ENCODE assay signal across 8 cellular contexts in the genomic region with DNA sequence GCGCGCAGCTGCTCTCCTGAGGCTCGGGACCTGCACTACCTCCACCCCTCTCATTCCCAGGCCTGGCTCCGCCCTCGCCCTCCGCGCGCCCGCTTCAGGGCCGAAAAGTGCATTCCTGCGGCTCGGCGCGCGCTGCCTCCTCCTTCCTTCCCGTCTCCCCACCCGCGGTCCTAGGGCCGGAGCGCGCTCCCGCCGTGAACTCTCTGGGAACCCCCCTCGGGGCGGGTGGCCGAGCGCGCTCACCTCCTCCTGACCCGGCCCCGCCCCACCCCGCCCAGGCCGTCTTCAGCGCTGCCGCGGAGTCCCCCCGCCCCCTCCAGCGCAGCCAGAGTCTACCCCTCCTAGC. TPM values are rescaled to one million over a fixed set of nuclear protein-coding genes. Genes with fewer than 3 reads are reported as not detected.
A peak's percentile ranks its signal among the peaks of the same experiment; 100 is the strongest.
DNase-seq lines count a peak whose midpoint lies in the region; ATAC-seq and TF ChIP-seq lines count a peak whose summit lies in the region.

No MANE protein-coding gene starts in this region.

- TF ChIP-seq EP300 in neural cell (conservative IDR thresholded peaks at IDR 0.05; ENCODE audit: poor library complexity, severe bottlenecking), result no peak

- H3K27me3 ChIP-seq in KMS-11 (ENCODE audit: insufficient read depth, low read depth) (no peaks in the 10 kb centered on the region), neural cell (ENCODE audit: insufficient read depth, low read depth, low read length) (peaks cover 35% of the 10 kb centered on the region), stomach smooth muscle (ENCODE audit: control insufficient read depth in 1 of 2, insufficient read depth in 2 of 2, low read length in 2 of 2) (no peaks in the 10 kb centered on the region)

- H3K4me1 ChIP-seq in KMS-11 (ENCODE audit: low read depth, poor library complexity, severe bottlenecking) (peaks cover 58% of the 10 kb centered on the region), stomach smooth muscle (ENCODE audit: control insufficient read depth, insufficient read depth, low read length) (peaks cover 72% of the 10 kb centered on the region)

- H3K4me2 ChIP-seq in KMS-11 (peak overlapping the region; percentile 100), neural cell (ENCODE audit: low read length) (peak overlapping the region; percentile 94)

- H3K4me3 ChIP-seq in KMS-11 (IDR thresholded peaks at IDR 0.05; ENCODE audit: insufficient read depth, low read depth, low read length), result no peak overlapping the region
- H3K4me3 ChIP-seq in fibroblast of villous mesenchyme (ENCODE audit: low read depth, low read length), result peak overlapping the region; percentile 75
- peak overlapping the region; percentile 86 for H3K4me3 ChIP-seq in neural cell (ENCODE audit: low read length)
- H3K4me3 ChIP-seq in stomach smooth muscle (ENCODE audit: low read length in 2 of 2), result peak overlapping the region; percentile 52 to 88

- no peaks in the 10 kb centered on the region for H3K36me3 ChIP-seq in KMS-11 (ENCODE audit: insufficient read depth)
- H3K36me3 ChIP-seq in neural cell (ENCODE audit: insufficient read depth, low read length), result no peaks in the 10 kb centered on the region
- peaks cover 2 to 3% of the 10 kb centered on the region in 2 donors for H3K36me3 ChIP-seq in stomach smooth muscle (ENCODE audit: control insufficient read depth in 2 of 2, insufficient read depth in 2 of 2, low read length in 2 of 2)

- ATAC-seq in GM21717 (IDR thresholded peaks at IDR 0.05; ENCODE audit: unreplicated experiment), result peak; percentile 39

- H3K9me3 ChIP-seq in neural cell (ENCODE audit: low read length) (no peaks in the 10 kb centered on the region), stomach smooth muscle (ENCODE audit: control insufficient read depth in 2 of 2, low read length in 2 of 2) (no peaks in the 10 kb centered on the region)

- peaks cover 29% of the 10 kb centered on the region; the same call in 1 of the 2 replicates for H3K79me2 ChIP-seq in KMS-11 (ENCODE audit: insufficient read depth, low read depth)
- no peaks in the 10 kb centered on the region for H3K79me2 ChIP-seq in neural cell (replicated peaks; ENCODE audit: insufficient read depth, low read length)

- no peaks in the 10 kb centered on the region for H3K9me2 ChIP-seq in neural cell (ENCODE audit: insufficient read depth, low read length)

- peak; percentile 94 for DNase-seq in DMS 273 (lab: John Stamatoyannopoulos, UW; ENCODE audit: unreplicated experiment)
- peak; percentile 94 for DNase-seq in SIG-M5 treated with dmso at 0.1 percent for 504 hours (lab: John Stamatoyannopoulos, UW; ENCODE audit: unreplicated experiment)
- DNase-seq in activated naive CD4-positive, alpha-beta T cell (lab: John Stamatoyannopoulos, UW), result peak in 3 of 4 experiments; percentile 46 to 72 (median 47)
- DNase-seq in fibroblast of villous mesenchyme (ENCODE audit: low read depth), result peak; percentile 95

- H3K27ac ChIP-seq in KMS-11, result peak overlapping the region; percentile 71
- peak overlapping the region; percentile 34 for H3K27ac ChIP-seq in neural cell (ENCODE audit: low read length)
- peak overlapping the region; percentile 99 for H3K27ac ChIP-seq in stomach smooth muscle (ENCODE audit: low read length)

- H4K20me1 ChIP-seq in KMS-11 (ENCODE audit: insufficient read depth), result no peaks in the 10 kb centered on the region
- H4K20me1 ChIP-seq in neural cell (ENCODE audit: insufficient read depth), result no peaks in the 10 kb centered on the region

- H3F3A ChIP-seq in neural cell (ENCODE audit: insufficient read depth, low read length, poor library complexity, severe bottlenecking), result no peaks in the 10 kb centered on the region

- TF ChIP-seq CTCF in KMS-11 (conservative IDR thresholded peaks at IDR 0.05; ENCODE audit: low read depth, low read length) (no peak), fibroblast of villous mesenchyme (IDR thresholded peaks at IDR 0.05; ENCODE audit: insufficient read depth, low read depth, low read length) (no peak), neural cell (IDR thresholded peaks at IDR 0.05; ENCODE audit: poor library complexity, severe bottlenecking) (no peak)

- TF ChIP-seq RAD21 in neural cell (conservative IDR thresholded peaks at IDR 0.05), result peak; percentile 1

- H2AFZ ChIP-seq in KMS-11 (ENCODE audit: low read depth), result peak overlapping the region; percentile 91
- peak overlapping the region; percentile 73 for H2AFZ ChIP-seq in neural cell (ENCODE audit: low read depth, low read length)

- no peak overlapping the region; the same call in 1 of the 2 replicates for H3K9ac ChIP-seq in KMS-11
- H3K9ac ChIP-seq in neural cell (ENCODE audit: low read length), result peak overlapping the region; percentile 57
- peak overlapping the region; percentile 96 to 97 for H3K9ac ChIP-seq in stomach smooth muscle (ENCODE audit: low read length in 2 of 2)

TF ChIP-seq in neural cell, 6 proteins besides CTCF, POLR2A, EP300 and RAD21:
- TF ChIP-seq, protein P1, sequence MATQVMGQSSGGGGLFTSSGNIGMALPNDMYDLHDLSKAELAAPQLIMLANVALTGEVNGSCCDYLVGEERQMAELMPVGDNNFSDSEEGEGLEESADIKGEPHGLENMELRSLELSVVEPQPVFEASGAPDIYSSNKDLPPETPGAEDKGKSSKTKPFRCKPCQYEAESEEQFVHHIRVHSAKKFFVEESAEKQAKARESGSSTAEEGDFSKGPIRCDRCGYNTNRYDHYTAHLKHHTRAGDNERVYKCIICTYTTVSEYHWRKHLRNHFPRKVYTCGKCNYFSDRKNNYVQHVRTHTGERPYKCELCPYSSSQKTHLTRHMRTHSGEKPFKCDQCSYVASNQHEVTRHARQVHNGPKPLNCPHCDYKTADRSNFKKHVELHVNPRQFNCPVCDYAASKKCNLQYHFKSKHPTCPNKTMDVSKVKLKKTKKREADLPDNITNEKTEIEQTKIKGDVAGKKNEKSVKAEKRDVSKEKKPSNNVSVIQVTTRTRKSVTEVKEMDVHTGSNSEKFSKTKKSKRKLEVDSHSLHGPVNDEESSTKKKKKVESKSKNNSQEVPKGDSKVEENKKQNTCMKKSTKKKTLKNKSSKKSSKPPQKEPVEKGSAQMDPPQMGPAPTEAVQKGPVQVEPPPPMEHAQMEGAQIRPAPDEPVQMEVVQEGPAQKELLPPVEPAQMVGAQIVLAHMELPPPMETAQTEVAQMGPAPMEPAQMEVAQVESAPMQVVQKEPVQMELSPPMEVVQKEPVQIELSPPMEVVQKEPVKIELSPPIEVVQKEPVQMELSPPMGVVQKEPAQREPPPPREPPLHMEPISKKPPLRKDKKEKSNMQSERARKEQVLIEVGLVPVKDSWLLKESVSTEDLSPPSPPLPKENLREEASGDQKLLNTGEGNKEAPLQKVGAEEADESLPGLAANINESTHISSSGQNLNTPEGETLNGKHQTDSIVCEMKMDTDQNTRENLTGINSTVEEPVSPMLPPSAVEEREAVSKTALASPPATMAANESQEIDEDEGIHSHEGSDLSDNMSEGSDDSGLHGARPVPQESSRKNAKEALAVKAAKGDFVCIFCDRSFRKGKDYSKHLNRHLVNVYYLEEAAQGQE (IDR thresholded peaks at IDR 0.05; ENCODE audit: borderline replicate concordance), result no peak
- TF ChIP-seq POLR2AphosphoS5 (IDR thresholded peaks at IDR 0.05), result peak; percentile 3

RNA-seq across cellular contexts. Expression of a gene that starts 11.2 kb away (rescaled TPM):
- total RNA-seq in fibroblast of villous mesenchyme, result 28.0 and 29.4 TPM in 2 replicates
- 0.61 and 1.0 TPM in 2 replicates for polyA plus RNA-seq in neural cell
- 0.49 and 0.81 TPM in 2 replicates for polyA minus RNA-seq in neural cell

RNA-seq across cellular contexts. Expression of a gene that starts 13.8 kb away (rescaled TPM):
- total RNA-seq in fibroblast of villous mesenchyme, result under 0.01 TPM in 1 of 2 replicates, not detected in the other
- polyA plus RNA-seq in neural cell, result 0.26 TPM in 1 of 2 replicates, not detected in the other
- polyA minus RNA-seq in neural cell, result not detected in 2 replicates

RNA-seq across cellular contexts. Expression of a gene that starts 40.1 kb away (rescaled TPM):
- 5.5 and 7.8 TPM in 2 replicates for total RNA-seq in fibroblast of villous mesenchyme
- polyA plus RNA-seq in neural cell, result 41.9 and 51.6 TPM in 2 replicates
- 9.5 and 15.3 TPM in 2 replicates for polyA minus RNA-seq in neural cell

RNA-seq across cellular contexts. Expression of a gene that starts 40.3 kb away (rescaled TPM):
- 10.6 and 10.8 TPM in 2 replicates for total RNA-seq in fibroblast of villous mesenchyme
- polyA plus RNA-seq in neural cell, result 24.3 and 25.9 TPM in 2 replicates
- 33.1 and 38.9 TPM in 2 replicates for polyA minus RNA-seq in neural cell

RNA-seq across cellular contexts. Expression of a gene that starts 47.3 kb away (rescaled TPM):
- total RNA-seq in fibroblast of villous mesenchyme, result 4.8 and 6.5 TPM in 2 replicates
- polyA plus RNA-seq in neural cell, result 0.33 and 4.5 TPM in 2 replicates
- 0.93 and 0.97 TPM in 2 replicates for polyA minus RNA-seq in neural cell

Comparison
In these comparisons a context has a peak if more than half of its experiments do, and no peak if none do; other contexts are left out.
1. H3K27ac ChIP-seq: peak in every context shown above with its lines; median percentile 99 in stomach smooth muscle; 71 in KMS-11; 34 in neural cell.